ENCODE assay signal across 10 cellular contexts in the genomic region with DNA sequence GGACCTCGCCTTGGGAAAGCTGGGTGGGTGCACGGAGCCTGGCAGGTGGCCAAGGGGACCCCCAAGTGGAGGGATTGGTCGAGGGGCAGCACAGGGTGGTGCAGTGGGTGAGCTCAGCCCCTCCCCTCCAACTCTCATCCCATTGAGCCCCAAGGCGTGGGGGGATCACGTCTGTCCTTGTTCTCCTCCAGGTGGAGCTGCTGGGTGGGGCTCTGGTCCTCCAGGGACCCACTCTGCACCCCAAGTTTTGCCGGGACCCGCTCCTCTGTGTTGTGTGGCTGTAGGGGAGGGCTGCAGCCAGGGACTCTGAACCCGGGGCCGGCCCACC. TPM values are rescaled to one million over a fixed set of nuclear protein-coding genes. Genes with fewer than 3 reads are reported as not detected.
DNase-seq lines count a peak whose midpoint lies in the region; ATAC-seq and TF ChIP-seq lines count a peak whose summit lies in the region.
"Had no signal": no experiment of that assay in that cellular context is flagged by ENCODE, and none has a peak within 500 bp of the region (broad histone marks: within the 10 kb centered on the region; RNA-seq: fewer than 3 reads in every experiment).

No MANE protein-coding gene starts in this region.

- H3K4me3 ChIP-seq in heart right ventricle (no peak overlapping the region), Panc1 (ENCODE audit: low read depth in 2 of 2, low read length in 2 of 2) (no peak overlapping the region), tibial nerve (no peak overlapping the region), suprapubic skin (no peak overlapping the region)

- peaks cover 2% of the 10 kb centered on the region for H3K4me1 Mint-ChIP-seq in glutamatergic neuron (ENCODE audit: low read depth, unreplicated experiment)

- TF ChIP-seq EP300 in tibial nerve (IDR thresholded peaks at IDR 0.05) = no peak
- no peak for TF ChIP-seq EP300 in suprapubic skin (IDR thresholded peaks at IDR 0.05)

- peaks cover 6 to 40% (median 11%) of the 10 kb centered on the region in 9 donors for H3K4me1 ChIP-seq in heart right ventricle
- peaks cover 5% of the 10 kb centered on the region for H3K4me1 ChIP-seq in Panc1 (ENCODE audit: control insufficient read depth, insufficient read depth, low read length)
- H3K4me1 ChIP-seq in tibial nerve = peaks cover 0 to 29% (median 18%) of the 10 kb centered on the region in 4 donors
- H3K4me1 ChIP-seq in suprapubic skin = peaks cover 21% of the 10 kb centered on the region

- TF ChIP-seq CTCF in heart right ventricle (IDR thresholded peaks at IDR 0.05) (peak in 4 of 9 donors; percentile 20 to 45 (median 26)), Panc1 (IDR thresholded peaks at IDR 0.05) (peak; percentile 72; the same call in 1 of the 2 replicates), glutamatergic neuron (IDR thresholded peaks at IDR 0.05; ENCODE audit: partially characterized antibody, unreplicated experiment) (peak; percentile 61), tibial nerve (IDR thresholded peaks at IDR 0.05) (peak in 3 of 5 experiments; percentile 3 to 30 (median 7)), suprapubic skin (IDR thresholded peaks at IDR 0.05) (no peak)

- H3K9me3 ChIP-seq in heart right ventricle (no peaks in the 10 kb centered on the region), Panc1 (ENCODE audit: control insufficient read depth, insufficient read depth, low read depth, low read length) (no peaks in the 10 kb centered on the region), tibial nerve (no peaks in the 10 kb centered on the region), suprapubic skin (no peaks in the 10 kb centered on the region)

- peaks cover 4% of the 10 kb centered on the region for H3K27me3 Mint-ChIP-seq in glutamatergic neuron (ENCODE audit: unreplicated experiment)

- POLR2A ChIA-PET in Panc1 (lab: Charles Lee) = interaction anchor here (0.6 kb wide), 1 partner anchor 266 kb away, joined by 3 read pairs; no protein-coding TSS in a partner anchor

- intact Hi-C loops in heart right ventricle (cut with DNase I) (loop anchor here in 9 of 10 donors (1.0 to 5.0 kb wide), 7 partner anchors 87 to 251 kb away; a partner anchor contains a TSS), cardiac septum (cut with DNase I) (loop anchor here (2.0 kb wide), 1 partner anchor 87 kb away; no protein-coding TSS in a partner anchor), Panc1 (cut with micrococcal nuclease; ENCODE audit: unreplicated experiment) (loop anchor here (10.0 kb wide), 1 partner anchor 91 kb away; a partner anchor contains a TSS)

- in situ Hi-C loops in Panc1 (cut with HindIII; ENCODE audit: low pct_unique_long_range_greater_than_20kb, low sequenced_read_pairs) = no loop called here

- DNase-seq in heart right ventricle = no peak
- no peak for DNase-seq in cardiac septum (ENCODE audit: low spot score)
- DNase-seq in Panc1 (ENCODE audit: low read depth, low spot score) = no peak
- no peak for DNase-seq in glutamatergic neuron
- no peak for DNase-seq in tibial nerve (ENCODE audit: low spot score in 2 of 2)
- DNase-seq in NCI-H2171 (lab: John Stamatoyannopoulos, UW) = no peak
- no peak for DNase-seq in GM03348 (ENCODE audit: low spot score)
- no peak for DNase-seq in suprapubic skin (ENCODE audit: low spot score in 2 of 2)

- H3K36me3 Mint-ChIP-seq in glutamatergic neuron (ENCODE audit: unreplicated experiment) = no peaks in the 10 kb centered on the region
- H3K36me3 Mint-ChIP-seq: immature natural killer cell had no signal

- no peaks in the 10 kb centered on the region for H3K27me3 ChIP-seq in heart right ventricle
- no peaks in the 10 kb centered on the region for H3K27me3 ChIP-seq in Panc1 (ENCODE audit: control insufficient read depth, insufficient read depth, low read length)
- no peaks in the 10 kb centered on the region for H3K27me3 ChIP-seq in tibial nerve
- H3K27me3 ChIP-seq in suprapubic skin = no peaks in the 10 kb centered on the region

- WGBS in heart right ventricle, 2 donors = 26 to 27% methylated on average over 9 of the region's 9 CpGs
- WGBS in tibial nerve, 2 donors = 24 to 28% methylated on average over 5 to 6 of the region's 9 CpGs
- whole genome bisulfite sequencing in suprapubic skin = no CpG with 5 or more reads among the region's 9 CpGs

- peaks cover 4% of the 10 kb centered on the region for H3K9me3 Mint-ChIP-seq in glutamatergic neuron (ENCODE audit: unreplicated experiment)
- H3K9me3 Mint-ChIP-seq: immature natural killer cell had no signal

- CTCF ChIA-PET in Panc1 (lab: Charles Lee) = interaction anchor here (0.7 to 2.0 kb wide), 6 partner anchors 10 to 88 kb away, joined by 3 to 22 read pairs (median 4); no protein-coding TSS in a partner anchor

- TF ChIP-seq POLR2A in tibial nerve (IDR thresholded peaks at IDR 0.05) (no peak), suprapubic skin (IDR thresholded peaks at IDR 0.05) (no peak)

- ATAC-seq in heart right ventricle (peak in 5 of 8 donors; percentile 2 to 34 (median 14)), Panc1 (peak; percentile 28)

- H3K27ac ChIP-seq in heart right ventricle = peak overlapping the region in 1 of 10 donors; percentile 83
- H3K27ac ChIP-seq in Panc1 (ENCODE audit: low read length) = no peak overlapping the region
- H3K27ac ChIP-seq in tibial nerve = no peak overlapping the region
- H3K27ac ChIP-seq in suprapubic skin = no peak overlapping the region

- no peak overlapping the region for H3K4me3 Mint-ChIP-seq in glutamatergic neuron (ENCODE audit: unreplicated experiment)

- peaks cover 0 to 34% (median 16%) of the 10 kb centered on the region in 9 donors for H3K36me3 ChIP-seq in heart right ventricle
- no peaks in the 10 kb centered on the region for H3K36me3 ChIP-seq in Panc1 (ENCODE audit: control insufficient read depth, insufficient read depth, low read length)
- H3K36me3 ChIP-seq in tibial nerve = peaks cover 0 to 35% (median 0%) of the 10 kb centered on the region in 3 donors
- H3K36me3 ChIP-seq in suprapubic skin = peaks cover 25% of the 10 kb centered on the region

- H3K27ac Mint-ChIP-seq in glutamatergic neuron (ENCODE audit: unreplicated experiment) = no peak overlapping the region

- no TSS peak for BruUV-seq in Panc1 (replicated peaks; lab: Mats Ljungman, UMichigan)

RNA-seq across cellular contexts. Expression of a gene that starts 3.6 kb away (rescaled TPM):
- total RNA-seq in heart right ventricle = under 1 TPM in 5 of 10 donors, not detected in 5; 0.13 to 0.30 (median 0.15) TPM
- under 1 TPM; 0.07 to 0.15 TPM for polyA plus RNA-seq in heart right ventricle
- 0.22 TPM for total RNA-seq in cardiac septum
- not detected for total RNA-seq in Panc1 (2021; ENCODE audit: unreplicated experiment)
- not detected for polyA plus RNA-seq in Panc1 (2012; ENCODE audit: insufficient read length)
- 0.20 TPM for total RNA-seq in glutamatergic neuron (ENCODE audit: unreplicated experiment)
- total RNA-seq in tibial nerve = under 1 TPM in 1 of 4 donors, not detected in 3; 0.60 TPM
- total RNA-seq in suprapubic skin = under 1 TPM in 1 of 4 donors, not detected in 3; 0.72 TPM
- total RNA-seq: M059J had no signal

RNA-seq across cellular contexts. Expression of a gene that starts 7.4 kb away (rescaled TPM):
- total RNA-seq in heart right ventricle (10 to 100 TPM; 23.6 to 42.6 (median 28.1) TPM), cardiac septum (41.5 TPM), Panc1 (2021; ENCODE audit: unreplicated experiment) (27.0 TPM), glutamatergic neuron (ENCODE audit: unreplicated experiment) (70.7 TPM), tibial nerve (100 to 1,000 TPM; 136 to 291 (median 196) TPM), suprapubic skin (10 to 100 TPM; 10.4 to 44.7 (median 33.4) TPM)
- 10 to 100 TPM; 16.0 to 46.7 TPM for polyA plus RNA-seq in heart right ventricle
- polyA plus RNA-seq in Panc1 (2012; ENCODE audit: insufficient read length) = 66.0 TPM

RNA-seq across cellular contexts. Expression of a gene that starts 10.5 kb away (rescaled TPM):
- 10 to 100 TPM; 29.1 to 74.3 (median 52.6) TPM for total RNA-seq in heart right ventricle
- polyA plus RNA-seq in heart right ventricle = 100 to 1,000 TPM in 1 of 2 donors, 10 to 100 TPM in 1; 74.2 to 153 TPM
- 96.4 TPM for total RNA-seq in cardiac septum
- 43.5 TPM for total RNA-seq in Panc1 (2021; ENCODE audit: unreplicated experiment)
- polyA plus RNA-seq in Panc1 (2012; ENCODE audit: insufficient read length) = 73.8 TPM
- 260 TPM for total RNA-seq in glutamatergic neuron (ENCODE audit: unreplicated experiment)
- 100 to 1,000 TPM in 3 of 4 donors, 10 to 100 TPM in 1; 80.6 to 269 (median 182) TPM for total RNA-seq in tibial nerve
- total RNA-seq in suprapubic skin = 10 to 100 TPM; 22.2 to 64.0 (median 47.3) TPM

RNA-seq across cellular contexts. Expression of a gene that starts 18.4 kb away (rescaled TPM):
- 1 to 10 TPM in 8 of 10 donors, under 1 TPM in 2; 0.32 to 2.5 (median 1.6) TPM for total RNA-seq in heart right ventricle
- 1 to 10 TPM in 1 of 2 donors, under 1 TPM in 1; 0.96 to 3.3 TPM for polyA plus RNA-seq in heart right ventricle
- 0.92 TPM for total RNA-seq in cardiac septum
- total RNA-seq in Panc1 (2021; ENCODE audit: unreplicated experiment) = 2.8 TPM
- polyA plus RNA-seq in Panc1 (2012; ENCODE audit: insufficient read length) = 5.5 TPM
- 0.69 TPM for total RNA-seq in glutamatergic neuron (ENCODE audit: unreplicated experiment)
- 10 to 100 TPM in 3 of 4 donors, 1 to 10 TPM in 1; 7.0 to 21.0 (median 18.1) TPM for total RNA-seq in tibial nerve
- total RNA-seq in suprapubic skin = 10 to 100 TPM; 13.3 to 20.8 (median 16.7) TPM
- total RNA-seq: M059J had no signal
- polyA plus RNA-seq: immature natural killer cell had no signal

RNA-seq across cellular contexts. Expression of a gene that starts 34.9 kb away (rescaled TPM):
- total RNA-seq in heart right ventricle (1 to 10 TPM in 1 of 10 donors, under 1 TPM in 8, not detected in 1; 0.06 to 1.1 (median 0.11) TPM), cardiac septum (0.11 TPM), Panc1 (2021; ENCODE audit: unreplicated experiment) (18.4 TPM), glutamatergic neuron (ENCODE audit: unreplicated experiment) (13.5 TPM), tibial nerve (under 1 TPM in 2 of 4 donors, not detected in 2; 0.22 to 0.90 TPM), suprapubic skin (10 to 100 TPM in 3 of 4 donors, 1 to 10 TPM in 1; 8.2 to 13.6 (median 13.3) TPM)
- under 1 TPM; 0.15 to 0.23 TPM for polyA plus RNA-seq in heart right ventricle
- 11.5 TPM for polyA plus RNA-seq in Panc1 (2012; ENCODE audit: insufficient read length)

Comparison
In these comparisons a context has a peak if more than half of its experiments do, and no peak if none do; other contexts are left out.
1. CTCF ChIP-seq: peak in Panc1 (single experiment), glutamatergic neuron (single experiment) and tibial nerve (3 of 5); none in suprapubic skin (0 of 2).